In genomic region chr19:6364353-6364752, GRCh38 we compare ENCODE assay signal across 1 cellular context.
TF ChIP-seq lines count a peak whose summit lies in the region.

No MANE protein-coding gene starts in this region.

TF ChIP-seq in WTC11, 78 proteins besides CTCF, POLR2A, EP300 and RAD21:
- TF ChIP-seq ATF1 (CRISPR knock-in tag; IDR thresholded peaks at IDR 0.05) (no peak), PRDM15 (CRISPR knock-in tag; IDR thresholded peaks at IDR 0.05) (no peak), NR2C2 (CRISPR knock-in tag; IDR thresholded peaks at IDR 0.05) (no peak), OVOL2 (CRISPR knock-in tag; IDR thresholded peaks at IDR 0.05; ENCODE audit: borderline replicate concordance) (no peak), NR1H2 (CRISPR knock-in tag; IDR thresholded peaks at IDR 0.05) (no peak), IRF2 (CRISPR knock-in tag; IDR thresholded peaks at IDR 0.05; ENCODE audit: borderline replicate concordance, low read depth) (no peak), RORB (CRISPR knock-in tag; IDR thresholded peaks at IDR 0.05) (no peak), ZSCAN18 (CRISPR knock-in tag; IDR thresholded peaks at IDR 0.05) (no peak), ATF2 (CRISPR knock-in tag; IDR thresholded peaks at IDR 0.05; ENCODE audit: borderline replicate concordance, low read depth) (no peak), ELF4 (CRISPR knock-in tag; IDR thresholded peaks at IDR 0.05; ENCODE audit: low read depth) (no peak), ZNF671 (CRISPR knock-in tag; IDR thresholded peaks at IDR 0.05) (no peak), ZBTB43 (CRISPR knock-in tag; IDR thresholded peaks at IDR 0.05) (no peak), GRHL2 (CRISPR knock-in tag; IDR thresholded peaks at IDR 0.05; ENCODE audit: insufficient replicate concordance, severe bottlenecking) (no peak), ZNF281 (CRISPR knock-in tag; IDR thresholded peaks at IDR 0.05) (no peak), ZNF416 (CRISPR knock-in tag; IDR thresholded peaks at IDR 0.05) (no peak)
